ENCODE assay signal across 22 cellular contexts in genomic region chr17:10247806-10248334, GRCh38. TPM values are rescaled to one million over a fixed set of nuclear protein-coding genes. Genes with fewer than 3 reads are reported as not detected.
DNase-seq lines count a peak whose midpoint lies in the region; ATAC-seq, FAIRE-seq and TF ChIP-seq lines count a peak whose summit lies in the region.
"Had no signal": no experiment of that assay in that cellular context is flagged by ENCODE, and none has a peak within 500 bp of the region (broad histone marks: within the 10 kb centered on the region; RNA-seq: fewer than 3 reads in every experiment).

No MANE protein-coding gene starts in this region.

- no peak for ATAC-seq in K562
- ATAC-seq: SK-N-SH treated with all-trans-retinoic acid at 6 μM for 48 hours had no signal

- no peak for TF ChIP-seq CTCF in K562 (IDR thresholded peaks at IDR 0.05 in 2 of 3, conservative IDR thresholded peaks at IDR 0.05 in 1 of 3; ENCODE audit: insufficient read depth in 2 of 3, low read depth in 1 of 3, low read length in 3 of 3)

- H3K36me3 ChIP-seq in K562 (ENCODE audit: control insufficient read depth, insufficient read depth, low read length) = no peaks in the 10 kb centered on the region
- H3K36me3 ChIP-seq: BLaER1 treated with 17β-estradiol and CSF1 and Interleukin-3, amounts not matched to agents 10 nM and 100 nM had no signal

- no peaks in the 10 kb centered on the region for H4K20me1 ChIP-seq in K562 (replicated peaks; ENCODE audit: control insufficient read depth, insufficient read depth, low read length)
- H4K20me1 ChIP-seq: BLaER1 treated with 17β-estradiol and CSF1 and Interleukin-3, amounts not matched to agents 10 nM and 100 nM had no signal

- no peaks in the 10 kb centered on the region for H3K4me1 ChIP-seq in K562 (replicated peaks in 1 of 2; ENCODE audit: control insufficient read depth in 2 of 2, insufficient read depth in 2 of 2, low read length in 2 of 2)

- no TSS peak for BruUV-seq in K562 (replicated peaks; lab: Mats Ljungman, UMichigan)

- FAIRE-seq in GM12892 (lab: Jason Lieb, UNC) (peak; percentile 36), K562 (lab: Jason Lieb, UNC) (no peak), frontal cortex (lab: Jason Lieb, UNC) (no peak)
- FAIRE-seq: A204.1, GM19239 had no signal

- CTCF ChIA-PET in K562 (lab: Yijun Ruan, JAX; ENCODE audit: low intra/inter-chr PET ratio) = no interaction called here

- no peak overlapping the region for H2AFZ ChIP-seq in K562 (ENCODE audit: low read depth, low read length)

- no peaks in the 10 kb centered on the region for H3K27me3 ChIP-seq in K562 (ENCODE audit: control insufficient read depth in 2 of 2, insufficient read depth in 2 of 2, low read length in 2 of 2)
- H3K27me3 ChIP-seq: BLaER1 treated with 17β-estradiol and CSF1 and Interleukin-3, amounts not matched to agents 10 nM and 100 nM had no signal

- in situ Hi-C loops in K562 (cut with MboI) = no loop called here

- H3K27ac ChIP-seq in K562 (ENCODE audit: extremely low read depth, low read depth, low read length) = no peak overlapping the region
- H3K27ac ChIP-seq: BLaER1 treated with 17β-estradiol and CSF1 and Interleukin-3, amounts not matched to agents 10 nM and 100 nM had no signal

- no peak overlapping the region for H3K4me2 ChIP-seq in K562 (ENCODE audit: insufficient read depth, low read length)
- H3K4me2 ChIP-seq: BLaER1 treated with 17β-estradiol and CSF1 and Interleukin-3, amounts not matched to agents 10 nM and 100 nM had no signal

- H3K9me3 ChIP-seq in K562 (replicated peaks; ENCODE audit: control insufficient read depth, insufficient read depth, low read depth, low read length) = no peaks in the 10 kb centered on the region
- H3K9me3 ChIP-seq: BLaER1 treated with 17β-estradiol and CSF1 and Interleukin-3, amounts not matched to agents 10 nM and 100 nM had no signal

- no peaks in the 10 kb centered on the region for H3K9me1 ChIP-seq in K562 (ENCODE audit: control insufficient read depth, insufficient read depth, low read length)

- intact Hi-C loops in K562 (cut with micrococcal nuclease) = no loop called here

- DNase-seq in AG08395 (ENCODE audit: low spot score) = peak; percentile 67
- no peak for DNase-seq in GM12892 (ENCODE audit: insufficient read length)
- DNase-seq in K562 (ENCODE audit: extremely low read depth in 1 of 4, low spot score in 3 of 4) = no peak
- DNase-seq in mucosa of gallbladder (ENCODE audit: low spot score) = peak; percentile 34
- no peak for DNase-seq in epidermal melanocyte (ENCODE audit: insufficient read length, low spot score)
- no peak for DNase-seq in NCI-H1417 (lab: John Stamatoyannopoulos, UW)
- no peak for DNase-seq in NCI-H2196 (lab: John Stamatoyannopoulos, UW; ENCODE audit: unreplicated experiment)
- DNase-seq in frontal cortex (ENCODE audit: low spot score in 2 of 2) = no peak
- DNase-seq: Calu3; CD4-positive, alpha-beta memory T cell; DMS153; KBM-7; MM.1S; NCI-H1092; NCI-H1436 treated with DMSO at 0.1 percent for 48 hours; NCI-H1930; NCI-H2227 treated with DMSO at 0.1 percent for 48 hours; NCI-H510A had no signal

- no peak for TF ChIP-seq EP300 in K562 (IDR thresholded peaks at IDR 0.05; ENCODE audit: low read length)

- TF ChIP-seq RAD21 in K562 (CRISPR knock-in tag; conservative IDR thresholded peaks at IDR 0.05 in 1 of 2, IDR thresholded peaks at IDR 0.05 in 1 of 2) = no peak

- POLR2A ChIA-PET in K562 (lab: Yijun Ruan, JAX) = no interaction called here

- no peak overlapping the region for H3K9ac ChIP-seq in K562 (ENCODE audit: insufficient read depth in 1 of 2, low read depth in 2 of 2, low read length in 2 of 2)
- H3K9ac ChIP-seq: BLaER1 treated with 17β-estradiol and CSF1 and Interleukin-3, amounts not matched to agents 10 nM and 100 nM had no signal

- WGBS in K562 (ENCODE audit: insufficient coverage, low coverage, missing lambda C conversion rate) = 2% methylated on average over 6 of the region's 6 CpGs

- no peaks in the 10 kb centered on the region for H3K79me2 ChIP-seq in K562 (ENCODE audit: control insufficient read depth, insufficient read depth, low read length)

- no peak overlapping the region for H3K4me3 ChIP-seq in K562
- H3K4me3 ChIP-seq: BLaER1 treated with 17β-estradiol and CSF1 and Interleukin-3, amounts not matched to agents 10 nM and 100 nM had no signal

- TF ChIP-seq POLR2A in GM12892 (IDR thresholded peaks at IDR 0.05; ENCODE audit: low read depth, low read length) (no peak), K562 (conservative IDR thresholded peaks at IDR 0.05) (no peak)

TF ChIP-seq in K562, 482 proteins besides CTCF, POLR2A, EP300 and RAD21:
- TF ChIP-seq SRSF7 (optimal IDR thresholded peaks at IDR 0.05; ENCODE audit: low read depth, low read length) = no peak
- TF ChIP-seq MAFF (IDR thresholded peaks at IDR 0.05; ENCODE audit: low read length) = peak; percentile 42; the same call in 1 of the 2 replicates
- TF ChIP-seq ZNF316 (IDR thresholded peaks at IDR 0.05) = peak; percentile 44
- 0 out of 2 replicates have a peak, but pooled peaks have one; percentile 12 for TF ChIP-seq C11orf30 (IDR thresholded peaks at IDR 0.05; ENCODE audit: low read depth)

RNA-seq across cellular contexts. Expression of gene GAS7, which starts 49.5 kb away (rescaled TPM):
- 24.4 TPM for polyA plus RNA-seq in GM12892 (2012; ENCODE audit: missing spikeins)
- not detected in 2 replicates for total RNA-seq in K562 (2011; cell fraction: chromatin; rRNA removed; ENCODE audit: low replicate concordance)
- total RNA-seq in K562 (2011; cell fraction: nucleolus; rRNA removed) = not detected in 2 replicates
- not detected in 2 replicates for total RNA-seq in K562 (2011; cell fraction: nucleoplasm; rRNA removed)
- 0.29 TPM in 1 of 2 replicates, not detected in the other for total RNA-seq in K562 (2014; rRNA removed)
- not detected in 2 replicates for total RNA-seq in K562 (2014; rRNA removed; fragmentation: Illumina TruSeq; extraction: Trizol)
- total RNA-seq in K562 (2015; rRNA removed; fragmentation: Illumina TruSeq; extraction: Trizol) = 0.11 TPM in 2 replicates
- 0.16 and 0.33 TPM in 2 replicates for total RNA-seq in K562 (2021)
- polyA plus RNA-seq in K562 (2011; rRNA removed) = not detected in 2 replicates
- polyA plus RNA-seq in K562 (2011; cell fraction: cytosol; rRNA removed) = 0.03 TPM in 1 of 2 replicates, not detected in the other
- polyA plus RNA-seq in K562 (2011; cell fraction: nucleus; rRNA removed) = not detected in 2 replicates
- 0.05 and 0.19 TPM in 2 replicates for polyA plus RNA-seq in K562 (2012)
- not detected in 2 replicates for polyA plus RNA-seq in K562 (2014; fragmentation: Illumina TruSeq; extraction: Trizol)
- polyA plus RNA-seq in K562 (2014; fragmentation: Nextera tagmentation; extraction: Ambion mirVana) = not detected
- not detected in 2 replicates for polyA plus RNA-seq in K562 (2014; rRNA removed)
- polyA minus RNA-seq in K562 (2011; rRNA and poly(A)+ RNA removed) = not detected in 2 replicates
- polyA minus RNA-seq in K562 (2011; cell fraction: cytosol; rRNA and poly(A)+ RNA removed) = not detected in 2 replicates
- not detected in 2 replicates for polyA minus RNA-seq in K562 (2011; cell fraction: nucleus; rRNA and poly(A)+ RNA removed)
- 26.7 TPM for total RNA-seq in mucosa of gallbladder
- total RNA-seq in frontal cortex = 67.7 TPM

Comparison
In these comparisons a context has a peak if more than half of its experiments do, and no peak if none do; other contexts are left out.
1. DNase-seq: peak in AG08395 (single experiment) and mucosa of gallbladder (single experiment); none in GM12892 (single experiment), K562 (0 of 4), epidermal melanocyte (single experiment), NCI-H1417 (0 of 3), NCI-H2196 (single experiment) and frontal cortex (0 of 2).
2. RNA of gene GAS7, which starts 49.5 kb away (total RNA-seq): 67.7 TPM in frontal cortex (single experiment) and 26.7 TPM in mucosa of gallbladder (single experiment); 0.11 to 0.33 TPM in K562; every median in the first group is over 10 times any median in the second.